26 cellular contexts compared by ENCODE assay signal in genomic region chr4:151797131-151797530, GRCh38. TPM values are rescaled to one million over a fixed set of nuclear protein-coding genes. Genes with fewer than 3 reads are reported as not detected.
DNase-seq lines count a peak whose midpoint lies in the region; ATAC-seq and TF ChIP-seq lines count a peak whose summit lies in the region.
"Had no signal": no experiment of that assay in that cellular context is flagged by ENCODE, and none has a peak within 500 bp of the region (broad histone marks: within the 10 kb centered on the region; RNA-seq: fewer than 3 reads in every experiment).

No MANE protein-coding gene starts in this region.

- no peak overlapping the region for H3K4me2 ChIP-seq in mammary epithelial cell (ENCODE audit: insufficient read depth, low read depth, low read length)

- peak; percentile 86 for ATAC-seq in left colon
- ATAC-seq in left lung: no peak
- ATAC-seq: activated CD4-positive, alpha-beta T cell treated with anti-CD3 and anti-CD28 coated beads for 36 hours; activated naive CD8-positive, alpha-beta T cell treated with anti-CD3 and anti-CD28 coated beads, Interleukin-2, amount 50 U/mL, for 24 hours; stimulated activated effector memory CD8-positive, alpha-beta T cell treated with anti-CD3 and anti-CD28 coated beads, Interleukin-12 subunit alpha, Interleukin-12 subunit beta, amount 100 ng/mL, for 72 hours had no signal

- peak overlapping the region; percentile 14 for H2AFZ ChIP-seq in mammary epithelial cell (ENCODE audit: low read depth, low read length)

- H3K9ac ChIP-seq in mammary epithelial cell (ENCODE audit: insufficient read depth, low read length): no peak overlapping the region

- TF ChIP-seq CTCF in mammary epithelial cell (conservative IDR thresholded peaks at IDR 0.05 in 1 of 2, IDR thresholded peaks at IDR 0.05 in 1 of 2; ENCODE audit: extremely low read depth in 1 of 2, insufficient read depth in 1 of 2, low read depth in 1 of 2, low read length in 2 of 2) (no peak), suprapubic skin (IDR thresholded peaks at IDR 0.05) (no peak), left lung (IDR thresholded peaks at IDR 0.05) (no peak)

- dilution Hi-C loops in mammary epithelial cell (cut with HindIII; ENCODE audit: low sequenced_read_pairs): no loop called here

- no peaks in the 10 kb centered on the region for H4K20me1 ChIP-seq in mammary epithelial cell (ENCODE audit: insufficient read depth, low read length)

- no TSS peak for BruUV-seq in mammary epithelial cell (replicated peaks; lab: Mats Ljungman, UMichigan)

- H3K4me3 ChIP-seq in mammary epithelial cell (replicated peaks in 1 of 3; ENCODE audit: insufficient read depth in 1 of 3, low read depth in 2 of 3, low read length in 3 of 3) (no peak overlapping the region), suprapubic skin (no peak overlapping the region), left lung (no peak overlapping the region)
- H3K4me3 ChIP-seq: coronary artery, thoracic aorta had no signal

- no peak for TF ChIP-seq POLR2A in suprapubic skin (IDR thresholded peaks at IDR 0.05)

- H3K27me3 ChIP-seq in mammary epithelial cell (ENCODE audit: insufficient read depth, low read length): no peaks in the 10 kb centered on the region
- H3K27me3 ChIP-seq in suprapubic skin: no peaks in the 10 kb centered on the region
- H3K27me3 ChIP-seq in left lung: peaks cover 0 to 6% of the 10 kb centered on the region in 2 donors
- H3K27me3 ChIP-seq: brain microvascular endothelial cell had no signal

- H3K4me1 ChIP-seq in mammary epithelial cell (ENCODE audit: insufficient read depth, low read length) (no peaks in the 10 kb centered on the region), suprapubic skin (peaks cover 26% of the 10 kb centered on the region), left lung (no peaks in the 10 kb centered on the region)

- DNase-seq in HT-29 (ENCODE audit: low spot score) (peak; percentile 21), mammary epithelial cell (peak; percentile 68), left colon (peak; percentile 29 to 47), suprapubic skin (ENCODE audit: low spot score in 2 of 2) (no peak), left lung (no peak), NCI-H446 treated with DMSO at 0.1 percent for 48 hours (lab: John Stamatoyannopoulos, UW) (no peak), cortex of kidney (lab: John Stamatoyannopoulos, UW) (no peak)
- DNase-seq: activated CD4-positive, alpha-beta T cell treated with anti-CD3 and anti-CD28 coated beads for 36 hours; activated CD8-positive, alpha-beta memory T cell treated with anti-CD3 and anti-CD28 coated beads for 24 hours; activated gamma-delta T cell treated with Interleukin-2 at 50 U/mL for 16 hours; activated naive CD8-positive, alpha-beta T cell treated with anti-CD3 and anti-CD28 coated beads, Interleukin-2, amount 50 U/mL, for 24 hours; activated T-cell treated with anti-CD3 and anti-CD28 coated beads, Interleukin-2, amount 50 U/mL, for 1 hour; brain microvascular endothelial cell; CD8-positive, alpha-beta memory T cell; DMS53; GDM1; islet precursor cell; KG1; MV-4-11; naive B cell; NCI-H146; NCI-H510A treated with DMSO at 0.1 percent for 48 hours; stimulated activated CD4-positive, alpha-beta T cell treated with anti-CD3 and anti-CD28 coated beads, Interleukin-2, amount 100 ng/mL, for 48 hours had no signal

- 7% methylated on average over 3 of the region's 3 CpGs for WGBS in mammary epithelial cell (ENCODE audit: low coverage, missing lambda C conversion rate)
- 25% methylated on average over 3 of the region's 3 CpGs for WGBS in suprapubic skin

- CTCF ChIA-PET in mammary epithelial cell (lab: Charles Lee; ENCODE audit: low non-redundant PET): no interaction called here

- no peak overlapping the region for H3K27ac ChIP-seq in mammary epithelial cell (ENCODE audit: insufficient read depth, low read depth, low read length)
- H3K27ac ChIP-seq in suprapubic skin: peak overlapping the region; percentile 78
- no peak overlapping the region for H3K27ac ChIP-seq in left lung
- H3K27ac ChIP-seq: brain microvascular endothelial cell, coronary artery, thoracic aorta had no signal

- H3K9me3 ChIP-seq in mammary epithelial cell (replicated peaks; ENCODE audit: insufficient read depth, low read length) (no peaks in the 10 kb centered on the region), suprapubic skin (no peaks in the 10 kb centered on the region), left lung (no peaks in the 10 kb centered on the region)
- H3K9me3 ChIP-seq: thoracic aorta had no signal

- in situ Hi-C loops in mammary epithelial cell (cut with MboI; ENCODE audit: low sequenced_read_pairs in 2 of 2): no loop called here

- H3K79me2 ChIP-seq in mammary epithelial cell (ENCODE audit: insufficient read depth, low read length): no peaks in the 10 kb centered on the region

- H3K36me3 ChIP-seq in mammary epithelial cell (ENCODE audit: insufficient read depth, low read length): no peaks in the 10 kb centered on the region
- no peaks in the 10 kb centered on the region for H3K36me3 ChIP-seq in suprapubic skin
- H3K36me3 ChIP-seq in left lung: no peaks in the 10 kb centered on the region
- H3K36me3 ChIP-seq: brain microvascular endothelial cell, thoracic aorta had no signal

- intact Hi-C loops in mammary epithelial cell (cut with micrococcal nuclease): no loop called here
- intact Hi-C loops in left colon (cut with DNase I, micrococcal nuclease): no loop called here
- intact Hi-C loops in left lung (cut with DNase I): no loop called here

- TF ChIP-seq EP300 in suprapubic skin (IDR thresholded peaks at IDR 0.05): no peak

RNA-seq across cellular contexts. Expression of gene GATB, which starts 36.3 kb away (rescaled TPM):
- 14.1 and 14.4 TPM in 2 replicates for total RNA-seq in HT-29 (2014; rRNA removed; shearing (Covaris generic))
- total RNA-seq in mammary epithelial cell: 10 to 100 TPM; 15.2 to 21.2 TPM
- polyA plus RNA-seq in mammary epithelial cell: 21.0 TPM
- 39.9 TPM for polyA minus RNA-seq in mammary epithelial cell
- total RNA-seq in left colon: 10 to 100 TPM; 18.6 to 20.1 TPM
- 10 to 100 TPM; 34.3 to 66.3 (median 47.2) TPM for total RNA-seq in suprapubic skin
- total RNA-seq in left lung: 10 to 100 TPM; 12.9 to 13.3 TPM

Comparison
In these comparisons a context has a peak if more than half of its experiments do, and no peak if none do; other contexts are left out.
1. DNase-seq: peak in HT-29 (single experiment), mammary epithelial cell (single experiment) and left colon (2 of 2); none in suprapubic skin (0 of 2), left lung (0 of 2), NCI-H446 treated with DMSO at 0.1 percent for 48 hours (single experiment) and cortex of kidney (single experiment).